ENCODE assay signal across 18 cellular contexts in genomic region chr6:24537771-24538385, GRCh38. TPM values are rescaled to one million over a fixed set of nuclear protein-coding genes. Genes with fewer than 3 reads are reported as not detected.
A peak's percentile ranks its signal among the peaks of the same experiment; 100 is the strongest.
DNase-seq lines count a peak whose midpoint lies in the region; ATAC-seq and TF ChIP-seq lines count a peak whose summit lies in the region.
"Had no signal": no experiment of that assay in that cellular context is flagged by ENCODE, and none has a peak within 500 bp of the region (broad histone marks: within the 10 kb centered on the region; RNA-seq: fewer than 3 reads in every experiment).

No MANE protein-coding gene starts in this region.

- H2AFZ ChIP-seq in mammary epithelial cell (ENCODE audit: low read depth, low read length): no peak overlapping the region

- ATAC-seq in esophagus mucosa (peak; percentile 77), Right ventricle myocardium superior (ENCODE audit: poor library complexity) (no peak), GM21360 (IDR thresholded peaks at IDR 0.05; ENCODE audit: unreplicated experiment) (no peak)

- H3K79me2 ChIP-seq in mammary epithelial cell (ENCODE audit: insufficient read depth, low read length): no peaks in the 10 kb centered on the region

- H3K27me3 ChIP-seq in mammary epithelial cell (ENCODE audit: insufficient read depth, low read length): no peaks in the 10 kb centered on the region
- H3K27me3 ChIP-seq in breast epithelium: no peaks in the 10 kb centered on the region
- H3K27me3 ChIP-seq in adrenal gland: no peaks in the 10 kb centered on the region
- H3K27me3 ChIP-seq: SJSA1 had no signal

- DNase-seq in mammary epithelial cell (peak; percentile 31), breast epithelium (ENCODE audit: low spot score in 2 of 2) (no peak), amniotic epithelial cell (ENCODE audit: low read depth) (peak; percentile 6), dermis blood vessel endothelial cell (no peak), Right ventricle myocardium superior (no peak), adrenal gland (no peak)
- DNase-seq: Caco-2, GOT3, Karpas-422, MV-4-11, NCI-H1417 treated with DMSO at 0.1 percent for 48 hours, NCI-H2029, NCI-H2171 treated with DMSO at 0.1 percent for 48 hours, NCI-H774 had no signal

- in situ Hi-C loops in mammary epithelial cell (cut with MboI; ENCODE audit: low sequenced_read_pairs in 2 of 2): no loop called here

- no peak for TF ChIP-seq CTCF in mammary epithelial cell (conservative IDR thresholded peaks at IDR 0.05 in 1 of 2, IDR thresholded peaks at IDR 0.05 in 1 of 2; ENCODE audit: extremely low read depth in 1 of 2, insufficient read depth in 1 of 2, low read depth in 1 of 2, low read length in 2 of 2)
- no peak for TF ChIP-seq CTCF in breast epithelium (IDR thresholded peaks at IDR 0.05)
- no peak for TF ChIP-seq CTCF in adrenal gland (IDR thresholded peaks at IDR 0.05)

- H3K9me3 ChIP-seq in mammary epithelial cell (replicated peaks; ENCODE audit: insufficient read depth, low read length) (no peaks in the 10 kb centered on the region), breast epithelium (no peaks in the 10 kb centered on the region), adrenal gland (replicated peaks in 1 of 3) (no peaks in the 10 kb centered on the region)
- H3K9me3 ChIP-seq: Caco-2, SJSA1 had no signal

- no peak overlapping the region for H3K4me2 ChIP-seq in mammary epithelial cell (ENCODE audit: insufficient read depth, low read depth, low read length)

- H3K4me3 ChIP-seq in mammary epithelial cell (replicated peaks in 1 of 3; ENCODE audit: insufficient read depth in 1 of 3, low read depth in 2 of 3, low read length in 3 of 3) (no peak overlapping the region), breast epithelium (no peak overlapping the region), adrenal gland (no peak overlapping the region)
- H3K4me3 ChIP-seq: SJSA1 had no signal

- WGBS in mammary epithelial cell (ENCODE audit: low coverage, missing lambda C conversion rate): 92% methylated on average over 7 of the region's 8 CpGs
- 94 to 97% (median 96%) methylated on average over 8 of the region's 8 CpGs for WGBS in adrenal gland, 4 donors

- intact Hi-C loops in mammary epithelial cell (cut with micrococcal nuclease): no loop called here
- intact Hi-C loops in breast epithelium (cut with DNase I; ENCODE audit: low total_unique reads): no loop called here
- intact Hi-C loops in Right ventricle myocardium superior (cut with DNase I): no loop called here
- intact Hi-C loops in adrenal gland (cut with DNase I): no loop called here

- H4K20me1 ChIP-seq in mammary epithelial cell (ENCODE audit: insufficient read depth, low read length): no peaks in the 10 kb centered on the region

- H3K36me3 ChIP-seq in mammary epithelial cell (ENCODE audit: insufficient read depth, low read length) (no peaks in the 10 kb centered on the region), breast epithelium (no peaks in the 10 kb centered on the region), adrenal gland (replicated peaks in 1 of 2) (peaks cover 0 to 4% of the 10 kb centered on the region in 2 donors)
- H3K36me3 ChIP-seq: SJSA1 had no signal

- CTCF ChIA-PET in mammary epithelial cell (lab: Charles Lee; ENCODE audit: low non-redundant PET): no interaction called here

- TF ChIP-seq POLR2A in breast epithelium (IDR thresholded peaks at IDR 0.05) (no peak), adrenal gland (IDR thresholded peaks at IDR 0.05) (no peak)

- H3K27ac ChIP-seq in mammary epithelial cell (ENCODE audit: insufficient read depth, low read depth, low read length) (no peak overlapping the region), breast epithelium (no peak overlapping the region), adrenal gland (no peak overlapping the region)
- H3K27ac ChIP-seq: SJSA1 had no signal

- H3K4me1 ChIP-seq in mammary epithelial cell (ENCODE audit: insufficient read depth, low read length): no peaks in the 10 kb centered on the region
- H3K4me1 ChIP-seq in breast epithelium: no peaks in the 10 kb centered on the region
- no peaks in the 10 kb centered on the region for H3K4me1 ChIP-seq in adrenal gland (replicated peaks in 1 of 2)
- H3K4me1 ChIP-seq: Caco-2, SJSA1 had no signal

- no TSS peak for BruUV-seq in mammary epithelial cell (replicated peaks; lab: Mats Ljungman, UMichigan)

- H3K9ac ChIP-seq in mammary epithelial cell (ENCODE audit: insufficient read depth, low read length): no peak overlapping the region

- dilution Hi-C loops in mammary epithelial cell (cut with HindIII; ENCODE audit: low sequenced_read_pairs): no loop called here

RNA-seq across cellular contexts. Expression of gene ALDH5A1, which starts 43.1 kb away (rescaled TPM):
- total RNA-seq in mammary epithelial cell (1 to 10 TPM; 1.8 to 3.0 TPM), breast epithelium (1 to 10 TPM; 3.9 to 6.4 (median 6.1) TPM), esophagus mucosa (13.4 TPM), dermis blood vessel endothelial cell (1.0 and 1.2 TPM in 2 replicates), Right ventricle myocardium superior (23.3 TPM), adrenal gland (10 to 100 TPM in 5 of 8 donors, 1 to 10 TPM in 3; 6.6 to 23.1 (median 12.2) TPM)
- polyA plus RNA-seq in mammary epithelial cell (0.39 TPM), adrenal gland (10 to 100 TPM in 1 of 3 donors, 1 to 10 TPM in 2; 3.2 to 14.2 (median 4.7) TPM)
- not detected for polyA minus RNA-seq in mammary epithelial cell

RNA-seq across cellular contexts. Expression of gene GPLD1, which starts 48.5 kb away (rescaled TPM):
- total RNA-seq in mammary epithelial cell (under 1 TPM in 1 of 2 donors, not detected in 1; 0.33 TPM), breast epithelium (1 to 10 TPM; 1.3 to 7.7 (median 2.5) TPM), esophagus mucosa (1.4 TPM), dermis blood vessel endothelial cell (0.05 and 0.17 TPM in 2 replicates), Right ventricle myocardium superior (1.0 TPM), adrenal gland (1 to 10 TPM in 4 of 8 donors, under 1 TPM in 4; 0.43 to 1.8 (median 1.0) TPM)
- polyA plus RNA-seq in mammary epithelial cell (0.03 TPM), adrenal gland (1 to 10 TPM in 1 of 3 donors, under 1 TPM in 2; 0.34 to 1.0 (median 0.88) TPM)
- polyA minus RNA-seq in mammary epithelial cell: not detected
- polyA plus RNA-seq: CD14-positive monocyte had no signal

Comparison
In these comparisons a context has a peak if more than half of its experiments do, and no peak if none do; other contexts are left out.
1. DNase-seq: peak in mammary epithelial cell (single experiment) and amniotic epithelial cell (single experiment); none in breast epithelium (0 of 2), dermis blood vessel endothelial cell (single experiment), Right ventricle myocardium superior (single experiment) and adrenal gland (0 of 7).